22 cellular contexts compared by ENCODE assay signal in the genomic region with DNA sequence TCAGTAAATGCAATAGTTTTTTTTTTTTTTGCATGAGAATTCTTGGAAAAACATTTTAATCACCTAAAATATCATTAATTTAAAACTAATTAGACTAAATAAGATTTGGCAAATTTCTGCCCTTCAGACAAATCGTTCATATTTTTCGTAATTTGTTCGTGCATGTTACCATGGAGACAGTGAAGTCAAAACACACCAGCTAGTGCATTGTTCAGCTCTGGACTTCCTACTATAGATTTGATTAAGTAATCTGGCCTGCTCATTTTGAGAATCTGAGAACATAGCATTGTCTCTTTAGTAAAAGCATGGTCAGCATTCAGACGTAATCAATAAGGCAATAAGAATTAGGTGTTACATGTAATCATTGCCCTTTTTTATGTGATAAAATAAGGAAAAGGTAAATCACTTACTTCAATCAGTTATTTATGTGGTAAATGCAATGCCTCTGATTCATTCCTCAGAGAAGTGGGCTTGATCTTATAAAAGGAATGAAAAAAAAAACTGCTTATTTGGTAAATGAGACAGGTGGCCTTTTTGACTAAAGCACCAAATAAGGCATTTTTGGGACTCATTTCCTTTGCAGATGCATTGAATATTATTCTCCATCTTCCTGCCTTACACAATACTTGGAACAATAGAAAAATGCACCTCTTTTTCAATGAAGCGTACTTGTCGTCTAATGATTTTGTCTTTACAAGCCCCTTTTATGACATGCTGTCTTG.
DNase-seq lines count a peak whose midpoint lies in the region; ATAC-seq, FAIRE-seq and TF ChIP-seq lines count a peak whose summit lies in the region.
"Had no signal": no experiment of that assay in that cellular context is flagged by ENCODE, and none has a peak within 500 bp of the region (broad histone marks: within the 10 kb centered on the region; RNA-seq: fewer than 3 reads in every experiment).

No MANE protein-coding gene starts in this region.

- TF ChIP-seq CTCF in K562 (IDR thresholded peaks at IDR 0.05 in 2 of 3, conservative IDR thresholded peaks at IDR 0.05 in 1 of 3; ENCODE audit: insufficient read depth in 2 of 3, low read depth in 1 of 3, low read length in 3 of 3): no peak
- TF ChIP-seq CTCF in lower lobe of right lung (IDR thresholded peaks at IDR 0.05): no peak
- no peak for TF ChIP-seq CTCF in ascending aorta (IDR thresholded peaks at IDR 0.05)

- POLR2A ChIA-PET in K562 (lab: Yijun Ruan, JAX): interaction anchor here (0.6 to 1.3 kb wide), 2 partner anchors 12 to 661 kb away, joined by 3 read pairs; no protein-coding TSS in a partner anchor

- no peak for TF ChIP-seq RAD21 in K562 (CRISPR knock-in tag; conservative IDR thresholded peaks at IDR 0.05 in 1 of 2, IDR thresholded peaks at IDR 0.05 in 1 of 2)

- FAIRE-seq in K562 (lab: Jason Lieb, UNC): no peak
- FAIRE-seq: D721Med had no signal

- H3K36me3 ChIP-seq in K562 (ENCODE audit: control insufficient read depth, insufficient read depth, low read length) (no peaks in the 10 kb centered on the region), lower lobe of right lung (no peaks in the 10 kb centered on the region), ascending aorta (no peaks in the 10 kb centered on the region)
- H3K36me3 ChIP-seq: BE2C, heart left ventricle, vagina had no signal

- H3K9ac ChIP-seq in K562 (ENCODE audit: insufficient read depth in 1 of 2, low read depth in 2 of 2, low read length in 2 of 2): no peak overlapping the region

- no peaks in the 10 kb centered on the region for H3K9me1 ChIP-seq in K562 (ENCODE audit: control insufficient read depth, insufficient read depth, low read length)

- intact Hi-C loops in K562 (cut with micrococcal nuclease): no loop called here
- intact Hi-C loops in lower lobe of right lung (cut with DNase I): no loop called here
- intact Hi-C loops in ascending aorta (cut with DNase I): no loop called here

- no peak overlapping the region for H3K4me3 ChIP-seq in K562
- no peak overlapping the region for H3K4me3 ChIP-seq in lower lobe of right lung
- H3K4me3 ChIP-seq in ascending aorta: no peak overlapping the region
- H3K4me3 ChIP-seq: dorsolateral prefrontal cortex, heart left ventricle, vagina had no signal

- H3K4me2 ChIP-seq in K562 (ENCODE audit: insufficient read depth, low read length): no peak overlapping the region

- peaks cover 5 to 29% of the 10 kb centered on the region in 2 experiments; a peak in 4 of 5 replicates for H3K4me1 ChIP-seq in K562 (replicated peaks in 1 of 2; ENCODE audit: control insufficient read depth in 2 of 2, insufficient read depth in 2 of 2, low read length in 2 of 2)
- H3K4me1 ChIP-seq in lower lobe of right lung: peaks cover 3% of the 10 kb centered on the region
- H3K4me1 ChIP-seq in ascending aorta: no peaks in the 10 kb centered on the region
- H3K4me1 ChIP-seq: BE2C had no signal

- TF ChIP-seq EP300 in K562 (IDR thresholded peaks at IDR 0.05; ENCODE audit: low read length): no peak

- 68% methylated on average over 6 of the region's 6 CpGs for WGBS in K562 (ENCODE audit: insufficient coverage, low coverage, missing lambda C conversion rate)

- DNase-seq in CD1c-positive myeloid dendritic cell (ENCODE audit: extremely low spot score) (peak; percentile 80), MV-4-11 (lab: John Stamatoyannopoulos, UW) (peak; percentile 21), K562 (ENCODE audit: extremely low read depth in 1 of 4, low spot score in 3 of 4) (no peak), lower lobe of right lung (no peak), ecto neural progenitor cell (ENCODE audit: low spot score) (no peak), ascending aorta (ENCODE audit: low spot score in 2 of 2) (no peak), T-helper 2 cell (no peak)
- DNase-seq: activated CD4-positive, alpha-beta memory T cell treated with anti-CD3 and anti-CD28 coated beads for 36 hours; activated naive CD4-positive, alpha-beta T cell treated with anti-CD3 and anti-CD28 coated beads, Interleukin-2, amount 50 U/mL, for 16 hours; activated T-cell treated with anti-CD3 and anti-CD28 coated beads, Interleukin-2, amount 50 U/mL, for 4 hours; BE2C; dorsolateral prefrontal cortex; GOT3; heart left ventricle; naive thymus-derived CD8-positive, alpha-beta T cell; NCI-H1105; NCI-H2081 treated with DMSO at 0.1 percent for 48 hours; NCI-H69; RPMI8226; substantia nigra had no signal

- TF ChIP-seq POLR2A in K562 (conservative IDR thresholded peaks at IDR 0.05): no peak

- no peaks in the 10 kb centered on the region for H3K79me2 ChIP-seq in K562 (ENCODE audit: control insufficient read depth, insufficient read depth, low read length)

- no peaks in the 10 kb centered on the region for H4K20me1 ChIP-seq in K562 (replicated peaks; ENCODE audit: control insufficient read depth, insufficient read depth, low read length)

- ATAC-seq in K562 (no peak), lower lobe of right lung (peak; percentile 50 to 68)
- ATAC-seq: activated T-cell treated with anti-CD3 and anti-CD28 coated beads, Interleukin-2, amount 50 U/mL, for 4 hours; heart left ventricle; naive thymus-derived CD8-positive, alpha-beta T cell had no signal

- no TSS peak for BruUV-seq in K562 (replicated peaks; lab: Mats Ljungman, UMichigan)

- H2AFZ ChIP-seq in K562 (ENCODE audit: low read depth, low read length): no peak overlapping the region

- CTCF ChIA-PET in K562 (lab: Yijun Ruan, JAX; ENCODE audit: low intra/inter-chr PET ratio): no interaction called here

- H3K27me3 ChIP-seq in K562 (ENCODE audit: control insufficient read depth in 2 of 2, insufficient read depth in 2 of 2, low read length in 2 of 2): no peaks in the 10 kb centered on the region
- no peaks in the 10 kb centered on the region for H3K27me3 ChIP-seq in lower lobe of right lung (ENCODE audit: low read depth)
- no peaks in the 10 kb centered on the region for H3K27me3 ChIP-seq in ascending aorta
- H3K27me3 ChIP-seq: BE2C, heart left ventricle, vagina had no signal

- H3K27ac ChIP-seq in K562 (ENCODE audit: extremely low read depth, low read depth, low read length) (no peak overlapping the region), lower lobe of right lung (no peak overlapping the region), ascending aorta (no peak overlapping the region)
- H3K27ac ChIP-seq: dorsolateral prefrontal cortex, heart left ventricle, vagina had no signal

- in situ Hi-C loops in K562 (cut with MboI): no loop called here

- H3K9me3 ChIP-seq in K562 (replicated peaks; ENCODE audit: control insufficient read depth, insufficient read depth, low read depth, low read length) (no peaks in the 10 kb centered on the region), lower lobe of right lung (no peaks in the 10 kb centered on the region), ascending aorta (no peaks in the 10 kb centered on the region)
- H3K9me3 ChIP-seq: BE2C, heart left ventricle, vagina had no signal

TF ChIP-seq in K562, 482 proteins besides CTCF, POLR2A, EP300 and RAD21:
- TF ChIP-seq ZNF316 (IDR thresholded peaks at IDR 0.05): peak; percentile 49
- TF ChIP-seq RFX1 (IDR thresholded peaks at IDR 0.05): peak; percentile 72
- TF ChIP-seq, protein P1, sequence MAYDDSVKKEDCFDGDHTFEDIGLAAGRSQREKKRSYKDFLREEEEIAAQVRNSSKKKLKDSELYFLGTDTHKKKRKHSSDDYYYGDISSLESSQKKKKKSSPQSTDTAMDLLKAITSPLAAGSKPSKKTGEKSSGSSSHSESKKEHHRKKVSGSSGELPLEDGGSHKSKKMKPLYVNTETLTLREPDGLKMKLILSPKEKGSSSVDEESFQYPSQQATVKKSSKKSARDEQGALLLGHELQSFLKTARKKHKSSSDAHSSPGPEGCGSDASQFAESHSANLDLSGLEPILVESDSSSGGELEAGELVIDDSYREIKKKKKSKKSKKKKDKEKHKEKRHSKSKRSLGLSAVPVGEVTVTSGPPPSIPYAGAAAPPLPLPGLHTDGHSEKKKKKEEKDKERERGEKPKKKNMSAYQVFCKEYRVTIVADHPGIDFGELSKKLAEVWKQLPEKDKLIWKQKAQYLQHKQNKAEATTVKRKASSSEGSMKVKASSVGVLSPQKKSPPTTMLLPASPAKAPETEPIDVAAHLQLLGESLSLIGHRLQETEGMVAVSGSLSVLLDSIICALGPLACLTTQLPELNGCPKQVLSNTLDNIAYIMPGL (CRISPR knock-in tag; IDR thresholded peaks at IDR 0.05): no peak
- TF ChIP-seq NR2C1 (IDR thresholded peaks at IDR 0.05): no peak
- TF ChIP-seq NR2C1 (tag; IDR thresholded peaks at IDR 0.05): no peak

Comparison
In these comparisons a context has a peak if more than half of its experiments do, and no peak if none do; other contexts are left out.
1. DNase-seq: peak in CD1c-positive myeloid dendritic cell (single experiment) and MV-4-11 (single experiment); none in K562 (0 of 4), lower lobe of right lung (single experiment), ecto neural progenitor cell (single experiment), ascending aorta (0 of 2) and T-helper 2 cell (0 of 5).